Comparison of ENCODE assay signal across 26 cellular contexts in the genomic region with DNA sequence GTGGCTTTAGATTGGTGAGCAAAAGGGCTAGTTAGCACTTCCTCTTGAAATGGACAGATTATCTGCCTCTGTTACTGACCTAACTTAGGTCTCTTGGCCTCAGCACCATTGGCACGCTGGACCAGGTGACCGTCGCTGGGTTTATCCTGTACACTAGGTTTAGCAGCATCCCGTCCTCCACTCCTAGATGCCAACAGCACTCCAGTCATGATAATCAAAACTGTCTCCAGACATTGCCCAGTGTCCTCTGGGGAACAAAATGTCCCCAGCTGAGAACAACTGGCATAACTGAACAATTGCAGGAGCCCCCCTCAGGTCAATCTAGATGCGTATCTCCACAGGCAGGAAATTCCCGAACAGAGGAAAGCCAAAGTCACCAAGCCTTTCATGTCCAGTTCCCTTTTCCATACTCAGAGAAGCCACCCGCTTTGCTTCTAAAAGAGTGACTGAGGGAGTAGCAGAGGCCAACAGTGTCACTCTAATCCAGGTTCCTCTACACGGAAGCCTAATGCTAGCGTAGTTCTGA.
"Had no signal": no experiment of that assay in that cellular context is flagged by ENCODE, and none has a peak within 500 bp of the region (broad histone marks: within the 10 kb centered on the region; RNA-seq: fewer than 3 reads in every experiment).

No MANE protein-coding gene starts in this region.

- DNase-seq: head of caudate nucleus; hypothalamus; islet precursor cell; left ventricle myocardium inferior; midbrain; mucosa of descending colon; naive thymus-derived CD4-positive, alpha-beta T cell; nucleus accumbens; stimulated activated CD4-positive, alpha-beta T cell treated with anti-CD3 and anti-CD28 coated beads, Interleukin-12 subunit alpha, Interleukin-12 subunit beta, amount 100 ng/mL, for 4 hours; stimulated activated CD4-positive, alpha-beta T cell treated with anti-CD3 and anti-CD28 coated beads, Interleukin-15, amount 100 ng/mL, for 24 hours; stimulated activated CD4-positive, alpha-beta T cell treated with anti-CD3 and anti-CD28 coated beads, Interleukin-2, amount 100 ng/mL, for 24 hours; stimulated activated CD4-positive, alpha-beta T cell treated with anti-CD3 and anti-CD28 coated beads, Interleukin-4, amount 100 ng/mL, for 1 hour; stimulated activated naive B cell treated with anti-CD40 and anti-IgM and Interleukin-4, amounts not matched to agents 10 μg/mL and 1 μg/mL and 100 μg/mL, for 72 hours; stimulated activated naive CD8-positive, alpha-beta T cell treated with anti-CD3 and anti-CD28 coated beads, Interleukin-15, Interleukin-2, amounts not matched to agents 100 U/mL and 50 U/mL, for 24 hours; stomach; testis; thyroid gland; transverse colon; upper lobe of left lung had no signal

- H3K27me3 ChIP-seq: right atrium auricular region, stomach, testis, thyroid gland, transverse colon, upper lobe of left lung had no signal

- H3K9me3 ChIP-seq: left ventricle myocardium inferior, mucosa of descending colon, right atrium auricular region, stomach, testis, thyroid gland, transverse colon, upper lobe of left lung had no signal

- ATAC-seq: mucosa of descending colon; naive thymus-derived CD4-positive, alpha-beta T cell; natural killer cell treated with Interleukin-12 subunit alpha and Interleukin-12 subunit beta and Interleukin-15 and Interleukin-18, amount 100 ng/mL, for 72 hours; sciatic nerve; stimulated activated naive B cell treated with anti-CD40 and anti-IgM and Interleukin-4, amounts not matched to agents 10 μg/mL and 1 μg/mL and 100 μg/mL, for 72 hours; stimulated activated naive CD8-positive, alpha-beta T cell treated with anti-CD3 and anti-CD28 coated beads, Interleukin-15, Interleukin-2, amounts not matched to agents 100 U/mL and 50 U/mL, for 24 hours had no signal

- H3K4me1 Mint-ChIP-seq: naive thymus-derived CD4-positive, alpha-beta T cell; neural crest cell had no signal

- H3K27me3 Mint-ChIP-seq: naive thymus-derived CD4-positive, alpha-beta T cell; natural killer cell treated with Interleukin-12 subunit alpha and Interleukin-12 subunit beta and Interleukin-15 and Interleukin-18, amount 100 ng/mL, for 72 hours; progenitor cell of endocrine pancreas; stimulated activated naive B cell treated with anti-CD40 and anti-IgM and Interleukin-4, amounts not matched to agents 10 μg/mL and 1 μg/mL and 100 μg/mL, for 72 hours had no signal

- H3K4me1 ChIP-seq: left ventricle myocardium inferior, right atrium auricular region, stomach, testis, thyroid gland, transverse colon, upper lobe of left lung had no signal

- H3K27ac Mint-ChIP-seq: naive thymus-derived CD4-positive, alpha-beta T cell; natural killer cell treated with Interleukin-12 subunit alpha and Interleukin-12 subunit beta and Interleukin-15 and Interleukin-18, amount 100 ng/mL, for 72 hours; progenitor cell of endocrine pancreas; stimulated activated naive B cell treated with anti-CD40 and anti-IgM and Interleukin-4, amounts not matched to agents 10 μg/mL and 1 μg/mL and 100 μg/mL, for 72 hours had no signal

- H3K4me3 Mint-ChIP-seq: naive thymus-derived CD4-positive, alpha-beta T cell; natural killer cell treated with Interleukin-12 subunit alpha and Interleukin-12 subunit beta and Interleukin-15 and Interleukin-18, amount 100 ng/mL, for 72 hours; neural crest cell; stimulated activated naive B cell treated with anti-CD40 and anti-IgM and Interleukin-4, amounts not matched to agents 10 μg/mL and 1 μg/mL and 100 μg/mL, for 72 hours had no signal

- H3K4me3 ChIP-seq: left ventricle myocardium inferior, lung, mucosa of descending colon, right atrium auricular region, skin epidermis, stomach, testis, thyroid gland, transverse colon, upper lobe of left lung had no signal

- H3K36me3 ChIP-seq: thyroid gland had no signal

- H3K27ac ChIP-seq: left ventricle myocardium inferior, right atrium auricular region, skin epidermis, stomach, testis, thyroid gland, transverse colon, upper lobe of left lung had no signal
